Comparison of ENCODE assay signal across 24 cellular contexts in genomic region chr4:86529450-86529849, GRCh38.
DNase-seq lines count a peak whose midpoint lies in the region; ATAC-seq and TF ChIP-seq lines count a peak whose summit lies in the region.
"Had no signal": no experiment of that assay in that cellular context is flagged by ENCODE, and none has a peak within 500 bp of the region (broad histone marks: within the 10 kb centered on the region; RNA-seq: fewer than 3 reads in every experiment).

No MANE protein-coding gene starts in this region.

- H3K4me1 ChIP-seq in upper lobe of left lung (peaks cover 0 to 9% (median 0%) of the 10 kb centered on the region in 4 donors), PC-9 (replicated peaks; ENCODE audit: insufficient read depth) (no peaks in the 10 kb centered on the region)
- H3K4me1 ChIP-seq: A549 had no signal

- TF ChIP-seq POLR2A in upper lobe of left lung (IDR thresholded peaks at IDR 0.05), result no peak

- no peak overlapping the region for H3K27ac ChIP-seq in upper lobe of left lung
- no peak overlapping the region for H3K27ac ChIP-seq in PC-9
- H3K27ac ChIP-seq: A549; BLaER1 treated with 17β-estradiol and CSF1 and Interleukin-3, amounts not matched to agents 10 nM and 100 nM; RWPE1 had no signal

- POLR2A ChIA-PET in naive thymus-derived CD8-positive, alpha-beta T cell (lab: Charles Lee), result no interaction called here
- POLR2A ChIA-PET in PC-9 (lab: Charles Lee; ENCODE audit: unreplicated experiment), result no interaction called here

- CTCF ChIA-PET in PC-9 (lab: Charles Lee), result no interaction called here

- H3K4me1 Mint-ChIP-seq in T-helper 17 cell (peaks cover 4% of the 10 kb centered on the region), natural killer cell (no peaks in the 10 kb centered on the region)
- no peaks in the 10 kb centered on the region for H3K4me1 Mint-ChIP-seq in naive thymus-derived CD8-positive, alpha-beta T cell
- H3K4me1 Mint-ChIP-seq: T-cell had no signal

- no TSS peak for BruUV-seq in PC-9 (replicated peaks; lab: Mats Ljungman, UMichigan)

- H3K27ac Mint-ChIP-seq in T-helper 17 cell (peak overlapping the region; percentile 78), natural killer cell (no peak overlapping the region)
- H3K27ac Mint-ChIP-seq in naive thymus-derived CD8-positive, alpha-beta T cell, result no peak overlapping the region
- H3K27ac Mint-ChIP-seq: CD4-positive, alpha-beta T cell; T-cell had no signal

- H3K36me3 ChIP-seq in upper lobe of left lung (no peaks in the 10 kb centered on the region), PC-9 (ENCODE audit: low read depth) (no peaks in the 10 kb centered on the region)
- H3K36me3 ChIP-seq: BLaER1 treated with 17β-estradiol and CSF1 and Interleukin-3, amounts not matched to agents 10 nM and 100 nM had no signal

- H3K27me3 Mint-ChIP-seq in T-helper 17 cell (no peaks in the 10 kb centered on the region), natural killer cell (ENCODE audit: low read depth in 2 of 2) (no peaks in the 10 kb centered on the region)
- peaks cover 0 to 14% (median 2%) of the 10 kb centered on the region in 5 donors for H3K27me3 Mint-ChIP-seq in naive thymus-derived CD8-positive, alpha-beta T cell

- H3K4me2 ChIP-seq in PC-9, result no peak overlapping the region
- H3K4me2 ChIP-seq: A549; BLaER1 treated with 17β-estradiol and CSF1 and Interleukin-3, amounts not matched to agents 10 nM and 100 nM had no signal

- H3K4me3 ChIP-seq in upper lobe of left lung (no peak overlapping the region), PC-9 (no peak overlapping the region)
- H3K4me3 ChIP-seq: A549; BLaER1 treated with 17β-estradiol and CSF1 and Interleukin-3, amounts not matched to agents 10 nM and 100 nM had no signal

- H3K9me3 ChIP-seq in T-helper 17 cell (ENCODE audit: control insufficient read depth, low read length, poor library complexity, severe bottlenecking) (no peaks in the 10 kb centered on the region), upper lobe of left lung (no peaks in the 10 kb centered on the region), PC-9 (ENCODE audit: insufficient read depth, low read depth) (no peaks in the 10 kb centered on the region)
- H3K9me3 ChIP-seq: A549 had no signal

- no peaks in the 10 kb centered on the region for H3K9me2 ChIP-seq in PC-9 (ENCODE audit: insufficient read depth)

- no peak overlapping the region for H3K4me3 Mint-ChIP-seq in T-helper 17 cell
- no peak overlapping the region for H3K4me3 Mint-ChIP-seq in natural killer cell
- H3K4me3 Mint-ChIP-seq in naive thymus-derived CD8-positive, alpha-beta T cell, result no peak overlapping the region
- H3K4me3 Mint-ChIP-seq: CD4-positive, alpha-beta T cell; T-cell had no signal

- H3K27me3 ChIP-seq in upper lobe of left lung (no peaks in the 10 kb centered on the region), PC-9 (ENCODE audit: insufficient read depth, low read depth) (no peaks in the 10 kb centered on the region)
- H3K27me3 ChIP-seq: BLaER1 treated with 17β-estradiol and CSF1 and Interleukin-3, amounts not matched to agents 10 nM and 100 nM had no signal

- H3K36me3 Mint-ChIP-seq in T-helper 17 cell (ENCODE audit: low read depth) (no peaks in the 10 kb centered on the region), natural killer cell (no peaks in the 10 kb centered on the region)
- H3K36me3 Mint-ChIP-seq in naive thymus-derived CD8-positive, alpha-beta T cell, result peaks cover 0 to 2% (median 0%) of the 10 kb centered on the region in 3 donors
- H3K36me3 Mint-ChIP-seq: T-cell had no signal

- H3K79me2 ChIP-seq in PC-9 (ENCODE audit: low read depth), result no peaks in the 10 kb centered on the region

- intact Hi-C loops in natural killer cell (cut with micrococcal nuclease) (no loop called here), PC-9 (cut with micrococcal nuclease; ENCODE audit: unreplicated experiment) (no loop called here)

- no peaks in the 10 kb centered on the region for H3F3A ChIP-seq in PC-9 (ENCODE audit: insufficient read depth, low read depth)

- H4K20me1 ChIP-seq in PC-9 (ENCODE audit: insufficient read depth), result no peaks in the 10 kb centered on the region
- H4K20me1 ChIP-seq: BLaER1 treated with 17β-estradiol and CSF1 and Interleukin-3, amounts not matched to agents 10 nM and 100 nM had no signal

- DNase-seq in DMS153 treated with DMSO at 0.1 percent for 48 hours (lab: John Stamatoyannopoulos, UW; ENCODE audit: unreplicated experiment) (peak; percentile 27), NCI-H2029 (lab: John Stamatoyannopoulos, UW) (peak; percentile 49), T-helper 17 cell (no peak), upper lobe of left lung (peak in 1 of 2 donors; percentile 32), natural killer cell (no peak), PC-9 (no peak)
- no peak for DNase-seq in naive thymus-derived CD8-positive, alpha-beta T cell
- DNase-seq: AML-193; CD4-positive, alpha-beta T cell; DMS79 treated with DMSO at 0.1 percent for 48 hours; GF-D8; HCEC 1CT; IMR-90; KG1; MM.1S; NCI-H2081; NCI-H446 treated with DMSO at 0.1 percent for 48 hours; NK-92 treated with Interleukin-12 subunit alpha and Interleukin-12 subunit beta, amount 100 ng/mL, for 24 hours; SHP77; T-cell had no signal

- H3K9me3 Mint-ChIP-seq in natural killer cell, result no peaks in the 10 kb centered on the region
- H3K9me3 Mint-ChIP-seq in naive thymus-derived CD8-positive, alpha-beta T cell, result peaks cover 0 to 5% (median under 1%) of the 10 kb centered on the region in 9 donors
- H3K9me3 Mint-ChIP-seq: CD4-positive, alpha-beta T cell had no signal

- no peak overlapping the region for H2AFZ ChIP-seq in PC-9

- TF ChIP-seq CTCF in upper lobe of left lung (IDR thresholded peaks at IDR 0.05) (no peak), natural killer cell (IDR thresholded peaks at IDR 0.05) (no peak), PC-9 (conservative IDR thresholded peaks at IDR 0.05) (no peak)

- WGBS in upper lobe of left lung, 2 donors, result 41 to 64% methylated on average over 2 of the region's 2 CpGs

- TF ChIP-seq EP300 in upper lobe of left lung (IDR thresholded peaks at IDR 0.05), result no peak

- ATAC-seq in T-helper 17 cell (no peak), upper lobe of left lung (ENCODE audit: low FRiP score in 2 of 2) (peak; percentile 49 to 75), natural killer cell (no peak)
- no peak for ATAC-seq in naive thymus-derived CD8-positive, alpha-beta T cell
- ATAC-seq: A549, Panc1, T-cell had no signal

Comparison
In these comparisons a context has a peak if more than half of its experiments do, and no peak if none do; other contexts are left out.
1. DNase-seq: peak in DMS153 treated with DMSO at 0.1 percent for 48 hours (single experiment) and NCI-H2029 (single experiment); none in T-helper 17 cell (0 of 3), natural killer cell (single experiment), naive thymus-derived CD8-positive, alpha-beta T cell (0 of 10) and PC-9 (0 of 2).
2. ATAC-seq: peak in upper lobe of left lung (2 of 2); none in T-helper 17 cell (single experiment), natural killer cell (0 of 3) and naive thymus-derived CD8-positive, alpha-beta T cell (0 of 2).